In genomic region chr16:23579371-23579770, GRCh38 we compare ENCODE assay signal across 32 cellular contexts.
"Had no signal": no experiment of that assay in that cellular context is flagged by ENCODE, and none has a peak within 500 bp of the region (broad histone marks: within the 10 kb centered on the region; RNA-seq: fewer than 3 reads in every experiment).

No MANE protein-coding gene starts in this region.

- DNase-seq: activated B cell treated with CpG ODN at 0.5 μM for 24 hours; activated CD4-positive, alpha-beta memory T cell treated with anti-CD3 and anti-CD28 coated beads, Interleukin-2, amount 10 ng/mL, durations not matched to agents 7 days and 5 days; activated CD4-positive, alpha-beta T cell treated with anti-CD3 and anti-CD28 coated beads for 48 hours; activated CD8-positive, alpha-beta memory T cell treated with anti-CD3 and anti-CD28 coated beads, Interleukin-2, amount 50 U/mL, for 48 hours; activated effector memory CD4-positive, alpha-beta T cell treated with Interleukin-2 at 50 U/mL for 16 hours; activated naive CD4-positive, alpha-beta T cell treated with anti-CD3 and anti-CD28 coated beads for 36 hours; activated naive CD8-positive, alpha-beta T cell treated with anti-CD3 and anti-CD28 coated beads, Interleukin-2, amount 10 ng/mL, durations not matched to agents 7 days and 5 days; activated T-cell treated with anti-CD3 and anti-CD28 coated beads for 4 hours; activated T-cell treated with anti-CD3 and anti-CD28 coated beads, Interleukin-2, amount 50 U/mL, for 24 hours; amniotic stem cell; anterior cingulate cortex; brain microvascular endothelial cell; dorsolateral prefrontal cortex; effector memory CD4-positive, alpha-beta T cell; endodermal cell; foreskin fibroblast; head of caudate nucleus; T-cell; T1000; WERI-Rb-1 had no signal

- H3K27ac ChIP-seq: brain microvascular endothelial cell, coronary artery, WERI-Rb-1 had no signal

- H3K27ac Mint-ChIP-seq: activated B cell treated with CpG ODN at 0.5 μM for 24 hours; activated CD4-positive, alpha-beta memory T cell treated with anti-CD3 and anti-CD28 coated beads, Interleukin-2, amount 10 ng/mL, durations not matched to agents 7 days and 5 days; activated naive CD4-positive, alpha-beta T cell treated with anti-CD3 and anti-CD28 coated beads for 36 hours; activated naive CD4-positive, alpha-beta T cell treated with anti-CD3 and anti-CD28 coated beads, Interleukin-2, amount 50 U/mL, for 24 hours; activated naive CD8-positive, alpha-beta T cell treated with anti-CD3 and anti-CD28 coated beads, Interleukin-2, amount 10 ng/mL, durations not matched to agents 7 days and 5 days; activated T-cell treated with anti-CD3 and anti-CD28 coated beads, Interleukin-2, amount 50 U/mL, for 24 hours; activated T-helper 17 cell treated with anti-CD3 and anti-CD28 coated beads, Interleukin-2, amount 50 U/mL, for 72 hours; dendritic cell treated with granulocyte-macrophage colony-stimulating factor and Interleukin-4, amounts not matched to agents 40 ng/mL and 50 ng/mL, for 4 days; endodermal cell; T-cell; T-helper 1 cell treated with Interleukin-12 subunit alpha and Interleukin-12 subunit beta and Interleukin-4 antibody, amounts not matched to agents 30 μg/mL and 1 μg/mL, for 36 hours; T-helper 2 cell treated with Interferon-gamma antibody and Interleukin-4, amounts not matched to agents 5 μg/mL and 100 μg/mL, for 36 hours had no signal

- ATAC-seq: activated CD4-positive, CD25-positive, alpha-beta regulatory T cell treated with anti-CD3 and anti-CD28 coated beads, Interleukin-2, amount 50 U/mL, for 24 hours; activated T-helper 17 cell treated with anti-CD3 and anti-CD28 coated beads, Interleukin-2, amount 50 U/mL, for 72 hours; esophagus mucosa; T-cell had no signal

- H3K27me3 Mint-ChIP-seq: activated B cell treated with CpG ODN at 0.5 μM for 24 hours; activated CD4-positive, alpha-beta memory T cell treated with anti-CD3 and anti-CD28 coated beads, Interleukin-2, amount 10 ng/mL, durations not matched to agents 7 days and 5 days; activated naive CD4-positive, alpha-beta T cell treated with anti-CD3 and anti-CD28 coated beads, Interleukin-2, amount 50 U/mL, for 24 hours; activated naive CD8-positive, alpha-beta T cell treated with anti-CD3 and anti-CD28 coated beads, Interleukin-2, amount 10 ng/mL, durations not matched to agents 7 days and 5 days; activated T-cell treated with anti-CD3 and anti-CD28 coated beads, Interleukin-2, amount 50 U/mL, for 24 hours; activated T-helper 17 cell treated with anti-CD3 and anti-CD28 coated beads, Interleukin-2, amount 50 U/mL, for 72 hours; central memory CD8-positive, alpha-beta T cell; dendritic cell treated with granulocyte-macrophage colony-stimulating factor and Interleukin-4, amounts not matched to agents 40 ng/mL and 50 ng/mL, for 4 days; T-cell had no signal

- H3K4me1 Mint-ChIP-seq: activated B cell treated with CpG ODN at 0.5 μM for 24 hours; activated CD4-positive, alpha-beta memory T cell treated with anti-CD3 and anti-CD28 coated beads, Interleukin-2, amount 10 ng/mL, durations not matched to agents 7 days and 5 days; activated naive CD4-positive, alpha-beta T cell treated with anti-CD3 and anti-CD28 coated beads, Interleukin-2, amount 50 U/mL, for 24 hours; activated naive CD8-positive, alpha-beta T cell treated with anti-CD3 and anti-CD28 coated beads, Interleukin-2, amount 10 ng/mL, durations not matched to agents 7 days and 5 days; activated T-helper 17 cell treated with anti-CD3 and anti-CD28 coated beads, Interleukin-2, amount 50 U/mL, for 72 hours; central memory CD8-positive, alpha-beta T cell; endodermal cell; T-cell had no signal

- H3K9me3 Mint-ChIP-seq: activated B cell treated with CpG ODN at 0.5 μM for 24 hours; activated CD4-positive, alpha-beta memory T cell treated with anti-CD3 and anti-CD28 coated beads, Interleukin-2, amount 10 ng/mL, durations not matched to agents 7 days and 5 days; activated naive CD4-positive, alpha-beta T cell treated with anti-CD3 and anti-CD28 coated beads for 36 hours; activated naive CD4-positive, alpha-beta T cell treated with anti-CD3 and anti-CD28 coated beads, Interleukin-2, amount 50 U/mL, for 24 hours; activated naive CD8-positive, alpha-beta T cell treated with anti-CD3 and anti-CD28 coated beads, Interleukin-2, amount 10 ng/mL, durations not matched to agents 7 days and 5 days; activated T-cell treated with anti-CD3 and anti-CD28 coated beads, Interleukin-2, amount 50 U/mL, for 24 hours; activated T-helper 17 cell treated with anti-CD3 and anti-CD28 coated beads, Interleukin-2, amount 50 U/mL, for 72 hours; central memory CD8-positive, alpha-beta T cell; dendritic cell treated with granulocyte-macrophage colony-stimulating factor and Interleukin-4, amounts not matched to agents 40 ng/mL and 50 ng/mL, for 4 days; endodermal cell; T-cell; T-helper 1 cell treated with Interleukin-12 subunit alpha and Interleukin-12 subunit beta and Interleukin-4 antibody, amounts not matched to agents 30 μg/mL and 1 μg/mL, for 36 hours; T-helper 2 cell treated with Interferon-gamma antibody and Interleukin-4, amounts not matched to agents 5 μg/mL and 100 μg/mL, for 36 hours had no signal

- H3K4me3 ChIP-seq: coronary artery, dorsolateral prefrontal cortex had no signal

- H3K27me3 ChIP-seq: brain microvascular endothelial cell, dorsolateral prefrontal cortex had no signal

- FAIRE-seq: astrocyte, bronchial epithelial cell, frontal cortex had no signal

- H3K4me3 Mint-ChIP-seq: activated B cell treated with CpG ODN at 0.5 μM for 24 hours; activated CD4-positive, alpha-beta memory T cell treated with anti-CD3 and anti-CD28 coated beads, Interleukin-2, amount 10 ng/mL, durations not matched to agents 7 days and 5 days; activated naive CD4-positive, alpha-beta T cell treated with anti-CD3 and anti-CD28 coated beads for 36 hours; activated naive CD4-positive, alpha-beta T cell treated with anti-CD3 and anti-CD28 coated beads, Interleukin-2, amount 50 U/mL, for 24 hours; activated naive CD8-positive, alpha-beta T cell treated with anti-CD3 and anti-CD28 coated beads, Interleukin-2, amount 10 ng/mL, durations not matched to agents 7 days and 5 days; activated T-cell treated with anti-CD3 and anti-CD28 coated beads, Interleukin-2, amount 50 U/mL, for 24 hours; activated T-helper 17 cell treated with anti-CD3 and anti-CD28 coated beads, Interleukin-2, amount 50 U/mL, for 72 hours; central memory CD8-positive, alpha-beta T cell; dendritic cell treated with granulocyte-macrophage colony-stimulating factor and Interleukin-4, amounts not matched to agents 40 ng/mL and 50 ng/mL, for 4 days; endodermal cell; T-cell; T-helper 1 cell treated with Interleukin-12 subunit alpha and Interleukin-12 subunit beta and Interleukin-4 antibody, amounts not matched to agents 30 μg/mL and 1 μg/mL, for 36 hours; T-helper 2 cell treated with Interferon-gamma antibody and Interleukin-4, amounts not matched to agents 5 μg/mL and 100 μg/mL, for 36 hours had no signal
